Comparison of ENCODE assay signal across 1 cellular context in genomic region chr10:102641880-102642552, GRCh38.
A peak's percentile ranks its signal among the peaks of the same experiment; 100 is the strongest.
TF ChIP-seq lines count a peak whose summit lies in the region.

No MANE protein-coding gene starts in this region.

TF ChIP-seq in HepG2, 621 proteins besides CTCF, POLR2A, EP300 and RAD21 (continued from another document and continues in another):
- peak; percentile 98 for TF ChIP-seq PATZ1 (CRISPR knock-in tag; IDR thresholded peaks at IDR 0.05)
- TF ChIP-seq BHLHE40 (IDR thresholded peaks at IDR 0.05; ENCODE audit: low read length), result peak; percentile 97
- TF ChIP-seq PHB2 (IDR thresholded peaks at IDR 0.05; ENCODE audit: partially characterized antibody), result no peak
- TF ChIP-seq HOXD1 (CRISPR knock-in tag; IDR thresholded peaks at IDR 0.05), result 0 out of 2 replicates have a peak, but pooled peaks have one; percentile 8
- TF ChIP-seq SP2 (CRISPR knock-in tag; IDR thresholded peaks at IDR 0.05), result peak; percentile 62
- no peak for TF ChIP-seq ZBTB33 (CRISPR knock-in tag; IDR thresholded peaks at IDR 0.05)
- no peak for TF ChIP-seq XRCC5 (optimal IDR thresholded peaks at IDR 0.05; ENCODE audit: low read length)
- no peak for TF ChIP-seq FOXK2 (IDR thresholded peaks at IDR 0.05)
- peak; percentile 99 for TF ChIP-seq ZNF124 (CRISPR knock-in tag; IDR thresholded peaks at IDR 0.05)
- TF ChIP-seq FOXA3 (CRISPR knock-in tag; IDR thresholded peaks at IDR 0.05), result peak; percentile 39; the same call in 1 of the 2 replicates
- TF ChIP-seq MAFK (conservative IDR thresholded peaks at IDR 0.05 in 1 of 2, IDR thresholded peaks at IDR 0.05 in 1 of 2; ENCODE audit: low read length in 2 of 2), result no peak
- peak; percentile 53; the same call in 1 of the 2 replicates for TF ChIP-seq SKIL (CRISPR knock-in tag; IDR thresholded peaks at IDR 0.05; ENCODE audit: borderline replicate concordance)
- peak; percentile 47; the same call in 1 of the 2 replicates for TF ChIP-seq MEF2D (CRISPR knock-in tag; IDR thresholded peaks at IDR 0.05)
- peak; percentile 38; the same call in 1 of the 2 replicates for TF ChIP-seq PRDM10 (CRISPR knock-in tag; IDR thresholded peaks at IDR 0.05; ENCODE audit: low read depth)
- no peak for TF ChIP-seq ZNF337 (CRISPR knock-in tag; IDR thresholded peaks at IDR 0.05; ENCODE audit: borderline replicate concordance, low read depth)
- peak; percentile 68; the same call in 1 of the 3 replicates for TF ChIP-seq MXI1 (IDR thresholded peaks at IDR 0.05; ENCODE audit: borderline replicate concordance, low read depth, low read length)
- 0 out of 2 replicates have a peak, but pooled peaks have one; percentile 9 for TF ChIP-seq HNF4A (CRISPR knock-in tag; IDR thresholded peaks at IDR 0.05)
- TF ChIP-seq MTF2 (CRISPR knock-in tag; IDR thresholded peaks at IDR 0.05; ENCODE audit: borderline replicate concordance), result peak; percentile 39; the same call in 1 of the 2 replicates
- TF ChIP-seq PAXIP1 (CRISPR knock-in tag; conservative IDR thresholded peaks at IDR 0.05), result peak; percentile 46
- TF ChIP-seq CREM (IDR thresholded peaks at IDR 0.05), result peak; percentile 14; the same call in 1 of the 2 replicates
- TF ChIP-seq CREM (CRISPR knock-in tag; IDR thresholded peaks at IDR 0.05), result no peak
- 0 out of 2 replicates have a peak, but pooled peaks have one; percentile 15 for TF ChIP-seq ZNF503 (CRISPR knock-in tag; IDR thresholded peaks at IDR 0.05)
- no peak for TF ChIP-seq ZNF576 (CRISPR knock-in tag; IDR thresholded peaks at IDR 0.05)
- peak; percentile 48 for TF ChIP-seq POLR2AphosphoS5 (IDR thresholded peaks at IDR 0.05; ENCODE audit: low read depth, low read length)
- peak; percentile 71 for TF ChIP-seq NFYB (CRISPR knock-in tag; IDR thresholded peaks at IDR 0.05)
- TF ChIP-seq ZNF878 (CRISPR knock-in tag; IDR thresholded peaks at IDR 0.05), result 0 out of 2 replicates have a peak, but pooled peaks have one; percentile 31
- no peak for TF ChIP-seq ZNF83 (CRISPR knock-in tag; IDR thresholded peaks at IDR 0.05; ENCODE audit: borderline replicate concordance)
- TF ChIP-seq MYC (CRISPR knock-in tag; IDR thresholded peaks at IDR 0.05; ENCODE audit: borderline replicate concordance), result peak; percentile 51; the same call in 1 of the 2 replicates
- no peak for TF ChIP-seq ARNT (IDR thresholded peaks at IDR 0.05)
- no peak for TF ChIP-seq SIN3A (IDR thresholded peaks at IDR 0.05; ENCODE audit: borderline replicate concordance, low read depth, low read length)
- 0 out of 2 replicates have a peak, but pooled peaks have one; percentile 44 for TF ChIP-seq CSRNP1 (CRISPR knock-in tag; IDR thresholded peaks at IDR 0.05)
- TF ChIP-seq DPF2 (CRISPR knock-in tag; IDR thresholded peaks at IDR 0.05; ENCODE audit: borderline replicate concordance, low read depth), result 0 out of 2 replicates have a peak, but pooled peaks have one; percentile 34
- peak; percentile 79 for TF ChIP-seq SPEN (CRISPR knock-in tag; IDR thresholded peaks at IDR 0.05; ENCODE audit: low read depth)
- TF ChIP-seq ZNF282 (IDR thresholded peaks at IDR 0.05; ENCODE audit: partially characterized antibody), result no peak
- peak; percentile 80; the same call in 1 of the 2 replicates for TF ChIP-seq MTA1 (CRISPR knock-in tag; IDR thresholded peaks at IDR 0.05; ENCODE audit: borderline replicate concordance)
- 0 out of 2 replicates have a peak, but pooled peaks have one; percentile 49 for TF ChIP-seq ZNF563 (CRISPR knock-in tag; IDR thresholded peaks at IDR 0.05)
- no peak for TF ChIP-seq FOXP1 (IDR thresholded peaks at IDR 0.05)
- peak; percentile 7; the same call in 1 of the 2 replicates for TF ChIP-seq FOXP1 (CRISPR knock-in tag; IDR thresholded peaks at IDR 0.05)
- TF ChIP-seq CEBPZ (IDR thresholded peaks at IDR 0.05; ENCODE audit: low read length), result no peak
